In genomic region chr10:62818426-62819011, GRCh38 we compare ENCODE assay signal across 8 cellular contexts. TPM values are rescaled to one million over a fixed set of nuclear protein-coding genes. Genes with fewer than 3 reads are reported as not detected.
A peak's percentile ranks its signal among the peaks of the same experiment; 100 is the strongest.
DNase-seq lines count a peak whose midpoint lies in the region; ATAC-seq and TF ChIP-seq lines count a peak whose summit lies in the region.

No MANE protein-coding gene starts in this region.

- H3K4me2 ChIP-seq in mesenchymal stem cell (ENCODE audit: low read length, poor library complexity, severe bottlenecking): peak overlapping the region; percentile 98

- ATAC-seq in T-cell (replicated peaks in 1 of 4) (no peak), HG02610 (IDR thresholded peaks at IDR 0.05; ENCODE audit: unreplicated experiment) (no peak)
- ATAC-seq in stimulated activated memory B cell treated with anti-CD40 and anti-IgM and Interleukin-4, amounts not matched to agents 10 μg/mL and 1 μg/mL and 100 μg/mL, for 72 hours: peak; percentile 9

- peak overlapping the region; percentile 86 to 97 (median 95) for H3K4me3 Mint-ChIP-seq in T-cell
- H3K4me3 Mint-ChIP-seq in stimulated activated memory B cell treated with anti-CD40 and anti-IgM and Interleukin-4, amounts not matched to agents 10 μg/mL and 1 μg/mL and 100 μg/mL, for 72 hours: peak overlapping the region; percentile 92

- H3K9ac ChIP-seq in mesenchymal stem cell (ENCODE audit: low read length): peak overlapping the region; percentile 96

- H3K4me3 ChIP-seq in GM12864 (ENCODE audit: low read depth, low read length): peak overlapping the region; percentile 83
- H3K4me3 ChIP-seq in mesenchymal stem cell (ENCODE audit: insufficient read depth in 1 of 2, low read depth in 1 of 2, low read length in 2 of 2): peak overlapping the region in 1 of 2 experiments; percentile 93

- peaks cover 26 to 45% of the 10 kb centered on the region in 2 donors for H3K27me3 Mint-ChIP-seq in T-cell
- peaks cover 12% of the 10 kb centered on the region for H3K27me3 Mint-ChIP-seq in stimulated activated memory B cell treated with anti-CD40 and anti-IgM and Interleukin-4, amounts not matched to agents 10 μg/mL and 1 μg/mL and 100 μg/mL, for 72 hours

- H3K79me1 ChIP-seq in mesenchymal stem cell (replicated peaks; ENCODE audit: low read length, poor library complexity, severe bottlenecking): no peaks in the 10 kb centered on the region

- no peak overlapping the region for H2BK15ac ChIP-seq in mesenchymal stem cell (ENCODE audit: low read depth, poor library complexity, severe bottlenecking)

- peak overlapping the region; percentile 6 for H4K8ac ChIP-seq in mesenchymal stem cell (ENCODE audit: low read length)

- CTCF ChIA-PET in T-cell (lab: Charles Lee): interaction anchor here (0.6 to 4.5 kb wide), 26 partner anchors 12 to 381 kb away, joined by 3 to 97 read pairs (median 6); partner anchors contain the start of gene ADO (in 1 of the 2)

- H3K23ac ChIP-seq in mesenchymal stem cell (ENCODE audit: low read length in 2 of 2): no peak overlapping the region

- peak; percentile 17 for TF ChIP-seq CTCF in GM12864 (IDR thresholded peaks at IDR 0.05; ENCODE audit: low read depth, low read length, missing control alignments)

- no peaks in the 10 kb centered on the region for H3K36me3 Mint-ChIP-seq in T-cell
- peaks cover 28% of the 10 kb centered on the region for H3K36me3 Mint-ChIP-seq in stimulated activated memory B cell treated with anti-CD40 and anti-IgM and Interleukin-4, amounts not matched to agents 10 μg/mL and 1 μg/mL and 100 μg/mL, for 72 hours

- no peak overlapping the region for H2BK120ac ChIP-seq in mesenchymal stem cell (ENCODE audit: low read depth, low read length)

- H3K9me3 Mint-ChIP-seq in T-cell: no peaks in the 10 kb centered on the region
- no peaks in the 10 kb centered on the region for H3K9me3 Mint-ChIP-seq in stimulated activated memory B cell treated with anti-CD40 and anti-IgM and Interleukin-4, amounts not matched to agents 10 μg/mL and 1 μg/mL and 100 μg/mL, for 72 hours

- WGBS in mesenchymal stem cell: 12% methylated on average over 50 of the region's 65 CpGs

- H2BK12ac ChIP-seq in mesenchymal stem cell (ENCODE audit: low read length in 2 of 2): no peak overlapping the region

- peaks cover 9 to 48% of the 10 kb centered on the region in 2 experiments for H3K27me3 ChIP-seq in mesenchymal stem cell (ENCODE audit: control insufficient read depth in 1 of 2, insufficient read depth in 1 of 2, low read length in 2 of 2)

- H3K27ac Mint-ChIP-seq in T-cell: no peak overlapping the region
- peak overlapping the region; percentile 96 for H3K27ac Mint-ChIP-seq in stimulated activated memory B cell treated with anti-CD40 and anti-IgM and Interleukin-4, amounts not matched to agents 10 μg/mL and 1 μg/mL and 100 μg/mL, for 72 hours

- H3K4me1 Mint-ChIP-seq in T-cell: peaks cover 33 to 43% (median 38%) of the 10 kb centered on the region in 3 donors
- peaks cover 54% of the 10 kb centered on the region for H3K4me1 Mint-ChIP-seq in stimulated activated memory B cell treated with anti-CD40 and anti-IgM and Interleukin-4, amounts not matched to agents 10 μg/mL and 1 μg/mL and 100 μg/mL, for 72 hours

- DNase-seq in GM12864 (ENCODE audit: low read depth) (no peak), T-cell (peak in 15 of 34 experiments; percentile 10 to 48 (median 32)), mesenchymal stem cell (no peak), LoVo (ENCODE audit: low spot score) (no peak), superior temporal gyrus (ENCODE audit: extremely low spot score) (no peak)
- peak; percentile 25 for DNase-seq in central memory CD4-positive, alpha-beta T cell

- no peak overlapping the region for H2AK5ac ChIP-seq in mesenchymal stem cell (ENCODE audit: low read length, severe bottlenecking)

- H3K14ac ChIP-seq in mesenchymal stem cell (ENCODE audit: low read length in 2 of 2): no peak overlapping the region

- H3K9me3 ChIP-seq in mesenchymal stem cell (ENCODE audit: control insufficient read depth, low read length): no peaks in the 10 kb centered on the region

- H3K18ac ChIP-seq in mesenchymal stem cell (ENCODE audit: low read depth in 1 of 2, low read length in 2 of 2): no peak overlapping the region

- no peak overlapping the region for H4K91ac ChIP-seq in mesenchymal stem cell (ENCODE audit: low read length)

- H2AFZ ChIP-seq in mesenchymal stem cell (ENCODE audit: low read depth, low read length): no peak overlapping the region

- no peak overlapping the region for H3K27ac ChIP-seq in mesenchymal stem cell (ENCODE audit: low read length, poor library complexity, severe bottlenecking)

- POLR2A ChIA-PET in T-cell (lab: Charles Lee): interaction anchor here in 1 of 2 donors (0.6 kb wide), 1 partner anchor 125 kb away, joined by 10 read pairs; no protein-coding TSS in a partner anchor

- peaks cover 31% of the 10 kb centered on the region for H3K4me1 ChIP-seq in mesenchymal stem cell (ENCODE audit: control insufficient read depth, insufficient read depth, low read depth, low read length)

- peaks cover 0 to 6% of the 10 kb centered on the region in 2 experiments for H3K36me3 ChIP-seq in mesenchymal stem cell (ENCODE audit: control insufficient read depth in 1 of 2, insufficient read depth in 2 of 2, low read depth in 1 of 2, low read length in 2 of 2)

- H3K4ac ChIP-seq in mesenchymal stem cell (ENCODE audit: low read depth in 1 of 2, low read length in 2 of 2): no peak overlapping the region

- no peak overlapping the region for H2BK5ac ChIP-seq in mesenchymal stem cell (ENCODE audit: low read depth, low read length, poor library complexity, severe bottlenecking)

RNA-seq across cellular contexts. Expression of gene EGR2, which starts 2.4 kb away (rescaled TPM):
- total RNA-seq in T-cell: 1 to 10 TPM in 4 of 5 donors, under 1 TPM in 1; 0.90 to 2.7 (median 2.5) TPM
- polyA plus RNA-seq in mesenchymal stem cell (2013, experiment 1 of 2): 0.47 TPM
- 0.33 TPM for polyA plus RNA-seq in mesenchymal stem cell (2013, experiment 2 of 2)

RNA-seq across cellular contexts. Expression of gene ADO, which starts 14.0 kb away (rescaled TPM):
- total RNA-seq in T-cell: 10 to 100 TPM; 10.5 to 17.5 (median 15.6) TPM
- polyA plus RNA-seq in mesenchymal stem cell (2013, experiment 1 of 2): 15.1 TPM
- polyA plus RNA-seq in mesenchymal stem cell (2013, experiment 2 of 2): 15.6 TPM
